Comparison of ENCODE assay signal across 16 cellular contexts in the genomic region with DNA sequence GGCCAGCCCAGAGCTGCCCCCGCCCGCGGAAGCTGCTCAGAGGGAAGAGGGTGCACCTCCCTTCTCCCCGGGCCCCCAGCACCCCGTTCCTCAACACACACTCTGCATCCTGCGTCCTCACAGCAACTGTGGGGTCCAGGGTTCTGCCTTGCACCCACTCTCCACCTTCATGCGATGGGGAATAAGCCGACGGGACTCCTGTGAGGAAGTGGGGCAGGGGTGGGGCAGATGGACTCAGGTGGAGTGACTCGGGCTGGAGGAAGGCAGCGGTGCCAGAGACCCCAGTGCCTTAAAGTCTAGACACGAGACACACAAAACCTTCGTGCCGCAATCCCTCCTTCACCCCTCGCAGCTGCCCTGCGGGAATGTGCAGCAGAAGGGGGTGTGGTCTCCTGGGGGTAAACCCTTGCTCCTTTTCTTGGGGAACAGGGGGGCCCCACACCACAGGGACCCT. TPM values are rescaled to one million over a fixed set of nuclear protein-coding genes. Genes with fewer than 3 reads are reported as not detected.
DNase-seq lines count a peak whose midpoint lies in the region; TF ChIP-seq lines count a peak whose summit lies in the region.
"Had no signal": no experiment of that assay in that cellular context is flagged by ENCODE, and none has a peak within 500 bp of the region (broad histone marks: within the 10 kb centered on the region; RNA-seq: fewer than 3 reads in every experiment).

No MANE protein-coding gene starts in this region.

- H2AFZ ChIP-seq in KMS-11 (ENCODE audit: low read depth) = no peak overlapping the region

- H3K27me3 ChIP-seq in BLaER1 (no peaks in the 10 kb centered on the region), KMS-11 (ENCODE audit: insufficient read depth, low read depth) (no peaks in the 10 kb centered on the region; the same call in 1 of the 2 replicates)
- H3K27me3 ChIP-seq: SJSA1 had no signal

- CTCF ChIA-PET in Calu3 (lab: Charles Lee) = no interaction called here

- DNase-seq in iPS-NIHi11 (ENCODE audit: low spot score) (peak; percentile 6), progenitor cell of endocrine pancreas (ENCODE audit: low spot score, unreplicated experiment) (peak; percentile 8), Calu3 (no peak), NOMO-1 treated with DMSO at 0.1 percent for 48 hours (lab: John Stamatoyannopoulos, UW; ENCODE audit: unreplicated experiment) (no peak), GF-D8 (lab: John Stamatoyannopoulos, UW) (no peak), activated gamma-delta T cell (lab: John Stamatoyannopoulos, UW) (no peak)
- DNase-seq: erythroblast, mesenchymal stem cell, NCI-H1694, NCI-H446 had no signal

- no TSS peak for BruUV-seq in Calu3 (replicated peaks; lab: Mats Ljungman, UMichigan)

- peaks cover 100% of the 10 kb centered on the region for H4K20me1 ChIP-seq in BLaER1
- peaks cover 3% of the 10 kb centered on the region; the same call in 1 of the 2 replicates for H4K20me1 ChIP-seq in KMS-11 (ENCODE audit: insufficient read depth)

- H3K27me3 Mint-ChIP-seq in progenitor cell of endocrine pancreas = no peaks in the 10 kb centered on the region
- no peaks in the 10 kb centered on the region for H3K27me3 Mint-ChIP-seq in Calu3 (ENCODE audit: unreplicated experiment)
- H3K27me3 Mint-ChIP-seq: stimulated activated naive B cell treated with anti-CD40 and anti-IgM and Interleukin-4, amounts not matched to agents 10 μg/mL and 1 μg/mL and 100 μg/mL, for 72 hours had no signal

- H3K4me2 ChIP-seq in BLaER1 (peak overlapping the region; percentile 92), KMS-11 (peak overlapping the region; percentile 72)
- H3K4me2 ChIP-seq: smooth muscle cell had no signal

- H3K36me3 Mint-ChIP-seq in progenitor cell of endocrine pancreas (ENCODE audit: insufficient read depth) (no peaks in the 10 kb centered on the region), Calu3 (ENCODE audit: insufficient read depth, unreplicated experiment) (peaks cover 5% of the 10 kb centered on the region)
- H3K36me3 Mint-ChIP-seq: immature natural killer cell had no signal

- H3K79me2 ChIP-seq in KMS-11 (ENCODE audit: insufficient read depth, low read depth) = no peaks in the 10 kb centered on the region

- H3K27ac ChIP-seq in BLaER1 (peak overlapping the region; percentile 67), KMS-11 (no peak overlapping the region)
- H3K27ac ChIP-seq: SJSA1 had no signal

- H3K36me3 ChIP-seq in BLaER1 = peaks cover 40% of the 10 kb centered on the region
- H3K36me3 ChIP-seq in KMS-11 (ENCODE audit: insufficient read depth) = no peaks in the 10 kb centered on the region

- intact Hi-C loops in Calu3 (cut with micrococcal nuclease; ENCODE audit: unreplicated experiment) = no loop called here

- H3K4me1 ChIP-seq in BLaER1 (peaks cover 100% of the 10 kb centered on the region), KMS-11 (ENCODE audit: low read depth, poor library complexity, severe bottlenecking) (peaks cover 53% of the 10 kb centered on the region)
- H3K4me1 ChIP-seq: SJSA1 had no signal

- H3K9ac ChIP-seq in BLaER1 = peak overlapping the region; percentile 60
- no peak overlapping the region for H3K9ac ChIP-seq in KMS-11

- H3K4me3 Mint-ChIP-seq in progenitor cell of endocrine pancreas (ENCODE audit: low read depth) (no peak overlapping the region), Calu3 (ENCODE audit: low read depth, unreplicated experiment) (no peak overlapping the region)

- H3K4me3 ChIP-seq in BLaER1 = peak overlapping the region; percentile 45; the same call in 1 of the 2 replicates
- no peak overlapping the region for H3K4me3 ChIP-seq in KMS-11 (IDR thresholded peaks at IDR 0.05; ENCODE audit: insufficient read depth, low read depth, low read length)
- H3K4me3 ChIP-seq: SJSA1, smooth muscle cell had no signal

- TF ChIP-seq CTCF in KMS-11 (conservative IDR thresholded peaks at IDR 0.05; ENCODE audit: low read depth, low read length) = no peak
- no peak for TF ChIP-seq CTCF in progenitor cell of endocrine pancreas (IDR thresholded peaks at IDR 0.05; ENCODE audit: unreplicated experiment)
- TF ChIP-seq CTCF in Calu3 (IDR thresholded peaks at IDR 0.05; ENCODE audit: unreplicated experiment) = no peak

- H3K9me3 Mint-ChIP-seq in progenitor cell of endocrine pancreas (ENCODE audit: low read depth) = no peaks in the 10 kb centered on the region
- H3K9me3 Mint-ChIP-seq in Calu3 (ENCODE audit: low read depth, unreplicated experiment) = no peaks in the 10 kb centered on the region
- H3K9me3 Mint-ChIP-seq: immature natural killer cell; stimulated activated naive B cell treated with anti-CD40 and anti-IgM and Interleukin-4, amounts not matched to agents 10 μg/mL and 1 μg/mL and 100 μg/mL, for 72 hours had no signal

- peak overlapping the region; percentile 74 for H3K27ac Mint-ChIP-seq in progenitor cell of endocrine pancreas
- no peak overlapping the region for H3K27ac Mint-ChIP-seq in Calu3 (ENCODE audit: unreplicated experiment)

- H3K9me3 ChIP-seq in BLaER1 = no peaks in the 10 kb centered on the region
- H3K9me3 ChIP-seq: SJSA1 had no signal

- peaks cover 26% of the 10 kb centered on the region for H3K4me1 Mint-ChIP-seq in progenitor cell of endocrine pancreas (ENCODE audit: low read depth)
- peaks cover 14% of the 10 kb centered on the region for H3K4me1 Mint-ChIP-seq in Calu3 (ENCODE audit: low read depth, unreplicated experiment)

RNA-seq across cellular contexts. Expression of gene BRD3, which starts 8.6 kb away (rescaled TPM):
- total RNA-seq in progenitor cell of endocrine pancreas (96.0 and 98.1 TPM in 2 replicates), Calu3 (2022) (30.8 and 31.1 TPM in 2 replicates)

RNA-seq across cellular contexts. Expression of gene BRD3OS, which starts 33.9 kb away (rescaled TPM):
- total RNA-seq in progenitor cell of endocrine pancreas = 21.8 and 28.0 TPM in 2 replicates
- total RNA-seq in Calu3 (2022) = 10.5 and 10.7 TPM in 2 replicates

Comparison
In these comparisons a context has a peak if more than half of its experiments do, and no peak if none do; other contexts are left out.
1. DNase-seq: peak in iPS-NIHi11 (single experiment) and progenitor cell of endocrine pancreas (single experiment); none in Calu3 (single experiment), NOMO-1 treated with DMSO at 0.1 percent for 48 hours (single experiment), GF-D8 (single experiment) and activated gamma-delta T cell (single experiment).